In genomic region chr12:57693659-57694458, GRCh38 we compare ENCODE assay signal across 7 cellular contexts. TPM values are rescaled to one million over a fixed set of nuclear protein-coding genes. Genes with fewer than 3 reads are reported as not detected.
A peak's percentile ranks its signal among the peaks of the same experiment; 100 is the strongest.
DNase-seq lines count a peak whose midpoint lies in the region; ATAC-seq and TF ChIP-seq lines count a peak whose summit lies in the region.

Gene OS9 (plus strand): TSS chr12:57694132. CDS start chr12:57694162, 30 bp downstream.

- H3K36me3 Mint-ChIP-seq in T-helper 2 cell treated with Interferon-gamma antibody and Interleukin-4, amounts not matched to agents 5 μg/mL and 100 μg/mL, for 36 hours (ENCODE audit: low read depth), result peaks cover 30% of the 10 kb centered on the region

- no peaks in the 10 kb centered on the region for H3K9me2 ChIP-seq in hepatocyte (replicated peaks; ENCODE audit: insufficient read depth)

- peak within 1 kb of the TSS; percentile 95 for H3K4me2 ChIP-seq in hepatocyte

- H3K27me3 ChIP-seq in hepatocyte, result peaks cover 2% of the 10 kb centered on the region

- H3K4me1 ChIP-seq in hepatocyte (ENCODE audit: insufficient read depth), result peaks cover 7% of the 10 kb centered on the region

- DNase-seq in NCI-H187 treated with DMSO at 0.1 percent for 48 hours (lab: John Stamatoyannopoulos, UW) (peak; percentile 99), astrocyte of the cerebellum (ENCODE audit: low read depth) (peak; percentile 100), hepatocyte (ENCODE audit: low spot score) (peak; percentile 99), renal cortical epithelial cell (ENCODE audit: low read depth) (peak; percentile 100)
- peak; percentile 95 for DNase-seq in T-helper 2 cell treated with Interferon-gamma antibody and Interleukin-4, amounts not matched to agents 5 μg/mL and 100 μg/mL, for 36 hours (ENCODE audit: low spot score)

- no peaks in the 10 kb centered on the region for H3K9me3 Mint-ChIP-seq in T-helper 2 cell treated with Interferon-gamma antibody and Interleukin-4, amounts not matched to agents 5 μg/mL and 100 μg/mL, for 36 hours

- in situ Hi-C loops in astrocyte of the cerebellum (cut with HindIII; ENCODE audit: low sequenced_read_pairs), result no loop called here

- no peaks in the 10 kb centered on the region for H3K4me1 Mint-ChIP-seq in T-helper 2 cell treated with Interferon-gamma antibody and Interleukin-4, amounts not matched to agents 5 μg/mL and 100 μg/mL, for 36 hours (ENCODE audit: low read depth)

- H4K20me1 ChIP-seq in hepatocyte (ENCODE audit: insufficient read depth, poor library complexity, severe bottlenecking), result no peaks in the 10 kb centered on the region

- H3K27ac ChIP-seq in hepatocyte, result peak within 1 kb of the TSS; percentile 49

- TF ChIP-seq CTCF in astrocyte of the cerebellum (IDR thresholded peaks at IDR 0.05; ENCODE audit: low read depth, low read length, missing control alignments) (peak; percentile 79), hepatocyte (IDR thresholded peaks at IDR 0.05; ENCODE audit: poor library complexity) (peak; percentile 60)

- H3K4me3 Mint-ChIP-seq in T-helper 2 cell treated with Interferon-gamma antibody and Interleukin-4, amounts not matched to agents 5 μg/mL and 100 μg/mL, for 36 hours, result no peak within 1 kb of the TSS

- peaks cover 15% of the 10 kb centered on the region for H3K27me3 Mint-ChIP-seq in T-helper 2 cell treated with Interferon-gamma antibody and Interleukin-4, amounts not matched to agents 5 μg/mL and 100 μg/mL, for 36 hours (ENCODE audit: low read depth)

- peak; percentile 97 for ATAC-seq in GM18502 (IDR thresholded peaks at IDR 0.05; ENCODE audit: poor library complexity, unreplicated experiment)
- ATAC-seq in HG02970 (IDR thresholded peaks at IDR 0.05; ENCODE audit: low FRiP score, unreplicated experiment), result peak; percentile 97

- no peak within 1 kb of the TSS for H3K27ac Mint-ChIP-seq in T-helper 2 cell treated with Interferon-gamma antibody and Interleukin-4, amounts not matched to agents 5 μg/mL and 100 μg/mL, for 36 hours

- peak within 1 kb of the TSS; percentile 50 for H2AFZ ChIP-seq in hepatocyte

- peaks cover 12% of the 10 kb centered on the region for H3K79me2 ChIP-seq in hepatocyte

- no peaks in the 10 kb centered on the region for H3K36me3 ChIP-seq in hepatocyte (replicated peaks; ENCODE audit: insufficient read depth, low read depth)

- 1% methylated on average over 45 of the region's 45 CpGs for whole genome bisulfite sequencing in hepatocyte (ENCODE audit: low lambda C conversion rate, missing lambda C conversion rate)

- H3K9me3 ChIP-seq in hepatocyte (ENCODE audit: low read depth), result no peaks in the 10 kb centered on the region

- H3K4me3 ChIP-seq in astrocyte of the cerebellum (ENCODE audit: low read depth, low read length), result peak within 1 kb of the TSS; percentile 87
- peak within 1 kb of the TSS; percentile 34 for H3K4me3 ChIP-seq in hepatocyte

RNA-seq across cellular contexts. Expression of gene OS9, which starts in this region (rescaled TPM):
- total RNA-seq in hepatocyte (303 and 366 TPM in 2 replicates), renal cortical epithelial cell (186 and 325 TPM in 2 replicates)
- 243 and 250 TPM in 2 replicates for polyA plus RNA-seq in hepatocyte

Comparison
In these comparisons a context has a peak if more than half of its experiments do, and no peak if none do; other contexts are left out.
1. Peak in every context shown above with its lines: DNase-seq, ATAC-seq, H3K4me3 ChIP-seq and H3K27ac ChIP-seq.